ENCODE assay signal across 19 cellular contexts in genomic region chr2:101486258-101486701, GRCh38. TPM values are rescaled to one million over a fixed set of nuclear protein-coding genes. Genes with fewer than 3 reads are reported as not detected.
DNase-seq lines count a peak whose midpoint lies in the region; ATAC-seq, FAIRE-seq and TF ChIP-seq lines count a peak whose summit lies in the region.
"Had no signal": no experiment of that assay in that cellular context is flagged by ENCODE, and none has a peak within 500 bp of the region (broad histone marks: within the 10 kb centered on the region; RNA-seq: fewer than 3 reads in every experiment).

No MANE protein-coding gene starts in this region.

- H2AFZ ChIP-seq in GM23338 (peak overlapping the region; percentile 95; the same call in 1 of the 2 replicates), parathyroid adenoma (no peak overlapping the region)

- intact Hi-C loops in kidney (cut with DNase I): no loop called here
- intact Hi-C loops in gastrocnemius medialis (cut with DNase I; ENCODE audit: low total_unique reads): no loop called here

- no peak overlapping the region for H3K4me2 ChIP-seq in GM23338
- H3K4me2 ChIP-seq in parathyroid adenoma (ENCODE audit: low read length): no peak overlapping the region

- CTCF ChIA-PET in activated naive CD4-positive, alpha-beta T cell treated with anti-CD3 and anti-CD28 coated beads, Interleukin-2, amount 10 ng/mL, durations not matched to agents 7 days and 5 days (lab: Charles Lee): interaction anchor here (1.0 kb wide), 1 partner anchor 70 kb away, joined by 3 read pairs; no protein-coding TSS in a partner anchor

- H3K36me3 Mint-ChIP-seq in activated naive CD4-positive, alpha-beta T cell treated with anti-CD3 and anti-CD28 coated beads, Interleukin-2, amount 10 ng/mL, durations not matched to agents 7 days and 5 days: no peaks in the 10 kb centered on the region
- H3K36me3 Mint-ChIP-seq in GM23338 (ENCODE audit: low read depth): no peaks in the 10 kb centered on the region
- peaks cover 6% of the 10 kb centered on the region for H3K36me3 Mint-ChIP-seq in activated naive CD8-positive, alpha-beta T cell treated with anti-CD3 and anti-CD28 coated beads, Interleukin-2, amount 10 ng/mL, durations not matched to agents 7 days and 5 days

- no peak for TF ChIP-seq POLR2A in gastrocnemius medialis (IDR thresholded peaks at IDR 0.05)

- H3K9me2 ChIP-seq in GM23338 (ENCODE audit: insufficient read depth): no peaks in the 10 kb centered on the region

- H3K9me3 ChIP-seq in parathyroid adenoma (ENCODE audit: control insufficient read depth, low read length) (no peaks in the 10 kb centered on the region), kidney (ENCODE audit: control insufficient read depth in 1 of 2, low read length in 2 of 2) (no peaks in the 10 kb centered on the region), gastrocnemius medialis (no peaks in the 10 kb centered on the region)
- H3K9me3 ChIP-seq: Caco-2, prostate gland had no signal

- H3K9ac ChIP-seq in parathyroid adenoma (no peak overlapping the region), kidney (ENCODE audit: low read length in 2 of 2) (no peak overlapping the region)

- H3K4me1 ChIP-seq in GM23338 (ENCODE audit: insufficient read depth) (no peaks in the 10 kb centered on the region), parathyroid adenoma (no peaks in the 10 kb centered on the region), kidney (ENCODE audit: control insufficient read depth in 1 of 2, insufficient read depth in 1 of 2, low read depth in 1 of 2, low read length in 2 of 2) (peaks cover 4 to 5% of the 10 kb centered on the region in 2 donors), gastrocnemius medialis (no peaks in the 10 kb centered on the region)
- H3K4me1 ChIP-seq: Caco-2, gastroesophageal sphincter, prostate gland had no signal

- H3K4me3 ChIP-seq in GM23338: no peak overlapping the region
- H3K4me3 ChIP-seq in parathyroid adenoma (ENCODE audit: low read depth, low read length): no peak overlapping the region
- no peak overlapping the region for H3K4me3 ChIP-seq in kidney (ENCODE audit: low read length in 2 of 2)
- no peak overlapping the region for H3K4me3 ChIP-seq in gastrocnemius medialis
- H3K4me3 ChIP-seq: cardiac muscle cell, gastroesophageal sphincter, prostate gland had no signal

- no peak overlapping the region for H3K27ac Mint-ChIP-seq in activated naive CD4-positive, alpha-beta T cell treated with anti-CD3 and anti-CD28 coated beads, Interleukin-2, amount 10 ng/mL, durations not matched to agents 7 days and 5 days
- H3K27ac Mint-ChIP-seq in GM23338: no peak overlapping the region
- H3K27ac Mint-ChIP-seq in activated naive CD8-positive, alpha-beta T cell treated with anti-CD3 and anti-CD28 coated beads, Interleukin-2, amount 10 ng/mL, durations not matched to agents 7 days and 5 days: peak overlapping the region; percentile 2

- TF ChIP-seq CTCF in GM23338 (conservative IDR thresholded peaks at IDR 0.05; ENCODE audit: low read depth in 2 of 2): no peak
- TF ChIP-seq CTCF in parathyroid adenoma (IDR thresholded peaks at IDR 0.05): no peak
- no peak for TF ChIP-seq CTCF in kidney (IDR thresholded peaks at IDR 0.05; ENCODE audit: borderline replicate concordance, extremely low read depth, insufficient read depth)
- TF ChIP-seq CTCF in gastrocnemius medialis (IDR thresholded peaks at IDR 0.05 in 4 of 5, conservative IDR thresholded peaks at IDR 0.05 in 1 of 5): no peak

- POLR2A ChIA-PET in activated naive CD8-positive, alpha-beta T cell treated with anti-CD3 and anti-CD28 coated beads, Interleukin-2, amount 10 ng/mL, durations not matched to agents 7 days and 5 days (lab: Charles Lee): interaction anchor here (2.8 kb wide), 1 partner anchor 11 kb away, joined by 10 read pairs; the partner anchor contains the start of gene RFX8

- no peak for ATAC-seq in GM23338
- peak; percentile 47 for ATAC-seq in activated naive CD8-positive, alpha-beta T cell treated with anti-CD3 and anti-CD28 coated beads, Interleukin-2, amount 10 ng/mL, durations not matched to agents 7 days and 5 days (ENCODE audit: low read depth)
- no peak for ATAC-seq in HG03521 (IDR thresholded peaks at IDR 0.05; ENCODE audit: unreplicated experiment)
- ATAC-seq in gastrocnemius medialis: no peak
- ATAC-seq: gastroesophageal sphincter had no signal

- H3K4me3 Mint-ChIP-seq in activated naive CD4-positive, alpha-beta T cell treated with anti-CD3 and anti-CD28 coated beads, Interleukin-2, amount 10 ng/mL, durations not matched to agents 7 days and 5 days: no peak overlapping the region
- no peak overlapping the region for H3K4me3 Mint-ChIP-seq in GM23338
- H3K4me3 Mint-ChIP-seq in activated naive CD8-positive, alpha-beta T cell treated with anti-CD3 and anti-CD28 coated beads, Interleukin-2, amount 10 ng/mL, durations not matched to agents 7 days and 5 days: no peak overlapping the region
- H3K4me3 Mint-ChIP-seq: neural crest cell had no signal

- H3K27ac ChIP-seq in GM23338 (ENCODE audit: low read depth): no peak overlapping the region
- H3K27ac ChIP-seq in parathyroid adenoma: peak overlapping the region; percentile 15
- peak overlapping the region in 1 of 2 donors; percentile 60 for H3K27ac ChIP-seq in kidney (ENCODE audit: low read depth in 2 of 2, low read length in 2 of 2)
- no peak overlapping the region for H3K27ac ChIP-seq in gastrocnemius medialis
- H3K27ac ChIP-seq: cardiac muscle cell, gastroesophageal sphincter, prostate gland had no signal

- FAIRE-seq in kidney (lab: Jason Lieb, UNC): no peak

- H3F3A ChIP-seq in GM23338 (replicated peaks; ENCODE audit: low read depth): no peaks in the 10 kb centered on the region

- peak; percentile 34 for DNase-seq in activated naive CD4-positive, alpha-beta T cell treated with anti-CD3 and anti-CD28 coated beads, Interleukin-2, amount 10 ng/mL, durations not matched to agents 7 days and 5 days
- DNase-seq in activated naive CD4-positive, alpha-beta T cell treated with anti-CD3 and anti-CD28 coated beads, Interleukin-2, amount 50 U/mL, for 16 hours: no peak
- DNase-seq in GM23338 (ENCODE audit: low spot score) (no peak), kidney (no peak), gastrocnemius medialis (no peak)
- no peak for DNase-seq in activated naive CD8-positive, alpha-beta T cell treated with anti-CD3 and anti-CD28 coated beads, Interleukin-2, amount 10 ng/mL, durations not matched to agents 7 days and 5 days
- DNase-seq: amygdala, Caco-2, Karpas-422, kidney glomerular epithelial cell, NCI-H1092, NCI-H524 had no signal

- H3K79me2 ChIP-seq in GM23338 (replicated peaks; ENCODE audit: insufficient read depth): no peaks in the 10 kb centered on the region
- H3K79me2 ChIP-seq in parathyroid adenoma: no peaks in the 10 kb centered on the region

- in situ Hi-C loops in gastrocnemius medialis (cut with MboI; ENCODE audit: low sequenced_read_pairs in 4 of 4): no loop called here

- H3K36me3 ChIP-seq in GM23338 (ENCODE audit: insufficient read depth) (no peaks in the 10 kb centered on the region), parathyroid adenoma (ENCODE audit: control insufficient read depth, insufficient read depth, low read length) (no peaks in the 10 kb centered on the region), kidney (ENCODE audit: control insufficient read depth in 1 of 2, insufficient read depth in 2 of 2, low read length in 2 of 2) (no peaks in the 10 kb centered on the region), gastrocnemius medialis (no peaks in the 10 kb centered on the region)
- H3K36me3 ChIP-seq: cardiac muscle cell, gastroesophageal sphincter, prostate gland had no signal

- H3K27me3 ChIP-seq in GM23338 (ENCODE audit: insufficient read depth) (no peaks in the 10 kb centered on the region), parathyroid adenoma (ENCODE audit: control insufficient read depth, insufficient read depth, low read length) (no peaks in the 10 kb centered on the region), gastrocnemius medialis (no peaks in the 10 kb centered on the region)
- H3K27me3 ChIP-seq: cardiac muscle cell, gastroesophageal sphincter had no signal

- no peaks in the 10 kb centered on the region for H4K20me1 ChIP-seq in GM23338 (replicated peaks; ENCODE audit: insufficient read depth)

- H3K9me3 Mint-ChIP-seq in activated naive CD4-positive, alpha-beta T cell treated with anti-CD3 and anti-CD28 coated beads, Interleukin-2, amount 10 ng/mL, durations not matched to agents 7 days and 5 days: no peaks in the 10 kb centered on the region
- H3K9me3 Mint-ChIP-seq in GM23338: no peaks in the 10 kb centered on the region; the same call in 2 of the 3 replicates
- H3K9me3 Mint-ChIP-seq in activated naive CD8-positive, alpha-beta T cell treated with anti-CD3 and anti-CD28 coated beads, Interleukin-2, amount 10 ng/mL, durations not matched to agents 7 days and 5 days: peaks cover 4% of the 10 kb centered on the region
- H3K9me3 Mint-ChIP-seq: neural crest cell had no signal

- H3K4me1 Mint-ChIP-seq in activated naive CD4-positive, alpha-beta T cell treated with anti-CD3 and anti-CD28 coated beads, Interleukin-2, amount 10 ng/mL, durations not matched to agents 7 days and 5 days: peaks cover 16% of the 10 kb centered on the region
- peaks cover 3% of the 10 kb centered on the region; the same call in 2 of the 3 replicates for H3K4me1 Mint-ChIP-seq in GM23338
- H3K4me1 Mint-ChIP-seq in activated naive CD8-positive, alpha-beta T cell treated with anti-CD3 and anti-CD28 coated beads, Interleukin-2, amount 10 ng/mL, durations not matched to agents 7 days and 5 days: peaks cover 20% of the 10 kb centered on the region
- H3K4me1 Mint-ChIP-seq: neural crest cell had no signal

- peaks cover 3% of the 10 kb centered on the region for H3K27me3 Mint-ChIP-seq in activated naive CD4-positive, alpha-beta T cell treated with anti-CD3 and anti-CD28 coated beads, Interleukin-2, amount 10 ng/mL, durations not matched to agents 7 days and 5 days
- H3K27me3 Mint-ChIP-seq in GM23338 (ENCODE audit: insufficient read depth, low read depth, poor library complexity): peaks cover 4% of the 10 kb centered on the region
- H3K27me3 Mint-ChIP-seq in activated naive CD8-positive, alpha-beta T cell treated with anti-CD3 and anti-CD28 coated beads, Interleukin-2, amount 10 ng/mL, durations not matched to agents 7 days and 5 days: no peaks in the 10 kb centered on the region

TF ChIP-seq in GM23338, 12 proteins besides CTCF, POLR2A, EP300 and RAD21 (continues in another document):
- TF ChIP-seq CREB1 (CRISPR knock-in tag; IDR thresholded peaks at IDR 0.05; ENCODE audit: low read depth) (no peak), EZH2phosphoT487 (IDR thresholded peaks at IDR 0.05; ENCODE audit: unreplicated experiment) (no peak), EZH2 (IDR thresholded peaks at IDR 0.05; ENCODE audit: low read depth, unreplicated experiment) (no peak), NANOG (IDR thresholded peaks at IDR 0.05; ENCODE audit: borderline replicate concordance) (no peak)

RNA-seq across cellular contexts. Expression of gene RFX8, which starts 11.4 kb away (rescaled TPM):
- 0.19 and 1.5 TPM in 2 replicates for total RNA-seq in GM23338 (2014; rRNA removed; shearing (Covaris generic))
- polyA plus RNA-seq in GM23338 (2016; fragmentation: Nextera tagmentation; extraction: Ambion mirVana) (0.49 and 0.65 TPM in 2 replicates), kidney (ENCODE audit: insufficient read depth, low read depth, low replicate concordance) (not detected)
- 1 to 10 TPM; 2.0 to 2.2 TPM for total RNA-seq in activated naive CD8-positive, alpha-beta T cell treated with anti-CD3 and anti-CD28 coated beads, Interleukin-2, amount 10 ng/mL, durations not matched to agents 7 days and 5 days
- total RNA-seq in kidney (0.28 TPM), gastrocnemius medialis (under 1 TPM in 1 of 4 donors, not detected in 3; 0.27 TPM)
- total RNA-seq: Caco-2, epithelial cell of proximal tubule had no signal
- polyA plus RNA-seq: cardiac muscle cell had no signal
